ENCODE assay signal across 15 cellular contexts in genomic region chr18:28019425-28020108, GRCh38.
"Had no signal": no experiment of that assay in that cellular context is flagged by ENCODE, and none has a peak within 500 bp of the region (broad histone marks: within the 10 kb centered on the region; RNA-seq: fewer than 3 reads in every experiment).

No MANE protein-coding gene starts in this region.

- H3K27ac ChIP-seq: adrenal gland, testis had no signal

- H3K4me3 ChIP-seq: adrenal gland, testis had no signal

- ATAC-seq: activated T-helper 17 cell treated with anti-CD3 and anti-CD28 coated beads, Interleukin-2, amount 50 U/mL, for 72 hours; left colon; natural killer cell had no signal

- H3K36me3 ChIP-seq: adrenal gland had no signal

- DNase-seq: activated B cell treated with CpG ODN at 0.5 μM for 24 hours; activated CD4-positive, alpha-beta T cell treated with anti-CD3 and anti-CD28 coated beads, Interleukin-2, amount 10 ng/mL, durations not matched to agents 24 days and 14 days; activated CD8-positive, alpha-beta memory T cell treated with anti-CD3 and anti-CD28 coated beads for 24 hours; activated naive CD4-positive, alpha-beta T cell treated with anti-CD3 and anti-CD28 coated beads for 36 hours; adrenal gland; glutamatergic neuron; immature natural killer cell; left colon; natural killer cell; occipital lobe; stimulated activated CD4-positive, alpha-beta T cell treated with anti-CD3 and anti-CD28 coated beads, Interleukin-4, amount 100 ng/mL, for 24 hours; T-helper 2 cell; testis had no signal

- FAIRE-seq: TTC549 had no signal

- H3K27me3 ChIP-seq: adrenal gland, testis had no signal

- H3K4me1 ChIP-seq: adrenal gland, testis had no signal

- H3K9me3 ChIP-seq: adrenal gland, testis had no signal
